ENCODE assay signal across 23 cellular contexts in genomic region chr5:141175933-141176332, GRCh38. TPM values are rescaled to one million over a fixed set of nuclear protein-coding genes. Genes with fewer than 3 reads are reported as not detected.
DNase-seq lines count a peak whose midpoint lies in the region; ATAC-seq, FAIRE-seq and TF ChIP-seq lines count a peak whose summit lies in the region.
"Had no signal": no experiment of that assay in that cellular context is flagged by ENCODE, and none has a peak within 500 bp of the region (broad histone marks: within the 10 kb centered on the region; RNA-seq: fewer than 3 reads in every experiment).

No MANE protein-coding gene starts in this region.

- no peak overlapping the region for H3K4me2 ChIP-seq in A549
- no peak overlapping the region for H3K4me2 ChIP-seq in K562 (ENCODE audit: insufficient read depth, low read length)
- H3K4me2 ChIP-seq: BLaER1 treated with 17β-estradiol and CSF1 and Interleukin-3, amounts not matched to agents 10 nM and 100 nM; GM23338 had no signal

- POLR2A ChIA-PET in A549 (lab: Yijun Ruan, JAX) = no interaction called here
- POLR2A ChIA-PET in K562 (lab: Yijun Ruan, JAX) = no interaction called here

- no peak overlapping the region for H3K9ac ChIP-seq in K562 (ENCODE audit: insufficient read depth in 1 of 2, low read depth in 2 of 2, low read length in 2 of 2)
- H3K9ac ChIP-seq: BLaER1 treated with 17β-estradiol and CSF1 and Interleukin-3, amounts not matched to agents 10 nM and 100 nM had no signal

- no peaks in the 10 kb centered on the region for H3K79me2 ChIP-seq in K562 (ENCODE audit: control insufficient read depth, insufficient read depth, low read length)

- in situ Hi-C loops in K562 (cut with MboI) = no loop called here

- TF ChIP-seq EP300 in A549 (IDR thresholded peaks at IDR 0.05) = no peak
- TF ChIP-seq EP300 in K562 (IDR thresholded peaks at IDR 0.05; ENCODE audit: low read length) = no peak

- H4K20me1 ChIP-seq in K562 (replicated peaks; ENCODE audit: control insufficient read depth, insufficient read depth, low read length) = no peaks in the 10 kb centered on the region
- H4K20me1 ChIP-seq: BLaER1 treated with 17β-estradiol and CSF1 and Interleukin-3, amounts not matched to agents 10 nM and 100 nM had no signal

- ATAC-seq in A549 (no peak), K562 (no peak), left ventricle myocardium superior (no peak)
- ATAC-seq: GM12878, GM23338, HCT116 had no signal

- no peak for TF ChIP-seq POLR2A in A549 (IDR thresholded peaks at IDR 0.05; ENCODE audit: low read length)
- TF ChIP-seq POLR2A in K562 (conservative IDR thresholded peaks at IDR 0.05) = no peak

- intact Hi-C loops in K562 (cut with micrococcal nuclease) (loop anchor here (1.0 kb wide), 1 partner anchor 11 kb away; the partner anchor contains the start of gene PCDHB9), left ventricle myocardium superior (cut with micrococcal nuclease) (no loop called here)

- H3K4me1 ChIP-seq in A549 (no peaks in the 10 kb centered on the region), K562 (replicated peaks in 1 of 2; ENCODE audit: control insufficient read depth in 2 of 2, insufficient read depth in 2 of 2, low read length in 2 of 2) (no peaks in the 10 kb centered on the region), small intestine (ENCODE audit: control insufficient read depth in 2 of 2, insufficient read depth in 1 of 2, low read depth in 1 of 2, low read length in 1 of 2) (no peaks in the 10 kb centered on the region)
- H3K4me1 ChIP-seq: BE2C; BLaER1 treated with 17β-estradiol and CSF1 and Interleukin-3, amounts not matched to agents 10 nM and 100 nM had no signal

- H3K36me3 ChIP-seq in K562 (ENCODE audit: control insufficient read depth, insufficient read depth, low read length) (no peaks in the 10 kb centered on the region), small intestine (ENCODE audit: control insufficient read depth in 2 of 2, insufficient read depth in 2 of 2, low read length in 2 of 2) (no peaks in the 10 kb centered on the region)
- H3K36me3 ChIP-seq: BE2C; BLaER1 treated with 17β-estradiol and CSF1 and Interleukin-3, amounts not matched to agents 10 nM and 100 nM had no signal

- H3K27ac ChIP-seq in A549 (no peak overlapping the region), K562 (ENCODE audit: extremely low read depth, low read depth, low read length) (no peak overlapping the region), small intestine (ENCODE audit: low read depth in 1 of 2, low read length in 1 of 2) (no peak overlapping the region)
- H3K27ac ChIP-seq: BLaER1 treated with 17β-estradiol and CSF1 and Interleukin-3, amounts not matched to agents 10 nM and 100 nM had no signal

- TF ChIP-seq CTCF in A549 (IDR thresholded peaks at IDR 0.05) (no peak), K562 (IDR thresholded peaks at IDR 0.05 in 2 of 3, conservative IDR thresholded peaks at IDR 0.05 in 1 of 3; ENCODE audit: insufficient read depth in 2 of 3, low read depth in 1 of 3, low read length in 3 of 3) (no peak)

- WGBS in A549 (ENCODE audit: missing lambda C conversion rate) = 27% methylated on average over 1 of the region's 1 CpG
- WGBS in K562 (ENCODE audit: insufficient coverage, low coverage, missing lambda C conversion rate) = 0% methylated on average over 1 of the region's 1 CpG
- WGBS in small intestine, 3 donors = 65 to 72% (median 68%) methylated on average over 1 of the region's 1 CpG

- H3K9me3 ChIP-seq in A549 (peaks cover 18% of the 10 kb centered on the region; the same call in 2 of the 3 replicates), K562 (replicated peaks; ENCODE audit: control insufficient read depth, insufficient read depth, low read depth, low read length) (no peaks in the 10 kb centered on the region), small intestine (ENCODE audit: control insufficient read depth, low read depth) (no peaks in the 10 kb centered on the region)
- H3K9me3 ChIP-seq: BE2C had no signal

- no peak overlapping the region for H2AFZ ChIP-seq in K562 (ENCODE audit: low read depth, low read length)
- H2AFZ ChIP-seq: GM23338 had no signal

- H3K27me3 ChIP-seq in K562 (ENCODE audit: control insufficient read depth in 2 of 2, insufficient read depth in 2 of 2, low read length in 2 of 2) (peaks cover 8 to 19% of the 10 kb centered on the region in 2 experiments; a peak in 3 of 5 replicates), small intestine (ENCODE audit: control insufficient read depth in 2 of 2, insufficient read depth in 2 of 2, low read length in 2 of 2) (no peaks in the 10 kb centered on the region)
- H3K27me3 ChIP-seq: BE2C; BLaER1 treated with 17β-estradiol and CSF1 and Interleukin-3, amounts not matched to agents 10 nM and 100 nM had no signal

- peak; percentile 54 for FAIRE-seq in A549 (lab: Jason Lieb, UNC)
- FAIRE-seq in K562 (lab: Jason Lieb, UNC) = no peak
- peak; percentile 98 for FAIRE-seq in frontal cortex (lab: Jason Lieb, UNC)
- FAIRE-seq in small intestine (lab: Jason Lieb, UNC) = peak; percentile 96
- FAIRE-seq: GM12878, GM18507 had no signal

- CTCF ChIA-PET in A549 (lab: Yijun Ruan, JAX) = no interaction called here
- CTCF ChIA-PET in K562 (lab: Yijun Ruan, JAX; ENCODE audit: low intra/inter-chr PET ratio) = no interaction called here

- no TSS peak for BruUV-seq in K562 (replicated peaks; lab: Mats Ljungman, UMichigan)

- DNase-seq in A549 (ENCODE audit: low read depth in 1 of 2, low spot score in 1 of 2) (no peak), K562 (ENCODE audit: extremely low read depth in 1 of 4, low spot score in 3 of 4) (no peak), frontal cortex (ENCODE audit: low spot score in 2 of 2) (no peak), small intestine (no peak), SKM-1 treated with dmso at 0.1 percent for 144 hours (lab: John Stamatoyannopoulos, UW; ENCODE audit: unreplicated experiment) (no peak), left ventricle myocardium superior (no peak), NCI-H2029 treated with DMSO at 0.1 percent for 48 hours (lab: John Stamatoyannopoulos, UW) (no peak)
- DNase-seq: ACHN; AML-193; BE2C; CD4-positive, alpha-beta T cell; CD8-positive, alpha-beta memory T cell; DMS 273 treated with DMSO at 0.1 percent for 48 hours; DMS79; EL; GDM1; H9 had no signal

- H3K9me1 ChIP-seq in K562 (ENCODE audit: control insufficient read depth, insufficient read depth, low read length) = no peaks in the 10 kb centered on the region

- TF ChIP-seq RAD21 in A549 (conservative IDR thresholded peaks at IDR 0.05 in 1 of 2, IDR thresholded peaks at IDR 0.05 in 1 of 2) (no peak), K562 (CRISPR knock-in tag; conservative IDR thresholded peaks at IDR 0.05 in 1 of 2, IDR thresholded peaks at IDR 0.05 in 1 of 2) (no peak)

- no peak overlapping the region for H3K4me3 ChIP-seq in A549
- H3K4me3 ChIP-seq in K562 = no peak overlapping the region
- no peak overlapping the region for H3K4me3 ChIP-seq in small intestine (ENCODE audit: low read depth in 1 of 2, low read length in 2 of 2)
- H3K4me3 ChIP-seq: BLaER1 treated with 17β-estradiol and CSF1 and Interleukin-3, amounts not matched to agents 10 nM and 100 nM; GM12878; GM23338 had no signal

RNA-seq across cellular contexts. Expression of gene PCDHB8, which starts 1.7 kb away (rescaled TPM):
- polyA plus RNA-seq in A549 (2011; rRNA removed) (0.50 and 0.52 TPM in 2 replicates), A549 (2017; fragmentation: RNase III; extraction: RNeasy Plus Mini Kit Qiagen cat#74134 plus additional on column Dnase treatment) (0.37 to 0.50 TPM (median 0.44 TPM) in 3 replicates), K562 (2011; rRNA removed) (not detected in 2 replicates), K562 (2014; fragmentation: Illumina TruSeq; extraction: Trizol) (not detected in 2 replicates), K562 (2014; fragmentation: Nextera tagmentation; extraction: Ambion mirVana) (not detected), K562 (2014; rRNA removed) (not detected in 2 replicates), small intestine (under 1 TPM in 1 of 3 donors, not detected in 2; 0.18 TPM)
- 0.16 and 0.19 TPM in 2 replicates for polyA plus RNA-seq in A549 (2012; cell fraction: cytosol; rRNA removed)
- 0.37 and 0.41 TPM in 2 replicates for polyA plus RNA-seq in A549 (2012; cell fraction: nucleus; rRNA removed)
- 0.54 and 0.78 TPM in 2 replicates for polyA minus RNA-seq in A549 (2011; rRNA and poly(A)+ RNA removed)
- total RNA-seq in K562 (2011; cell fraction: chromatin; rRNA removed; ENCODE audit: low replicate concordance) = not detected in 2 replicates
- not detected in 2 replicates for total RNA-seq in K562 (2011; cell fraction: nucleolus; rRNA removed)
- total RNA-seq in K562 (2011; cell fraction: nucleoplasm; rRNA removed) = not detected in 2 replicates
- total RNA-seq in K562 (2014; rRNA removed) (not detected in 2 replicates), K562 (2014; rRNA removed; fragmentation: Illumina TruSeq; extraction: Trizol) (not detected in 2 replicates), K562 (2015; rRNA removed; fragmentation: Illumina TruSeq; extraction: Trizol) (not detected in 2 replicates), K562 (2021) (not detected in 2 replicates), frontal cortex (7.7 TPM), left ventricle myocardium superior (1.8 TPM)
- polyA plus RNA-seq in K562 (2011; cell fraction: cytosol; rRNA removed) = 0.01 TPM in 1 of 2 replicates, not detected in the other
- polyA plus RNA-seq in K562 (2011; cell fraction: nucleus; rRNA removed) = not detected in 2 replicates
- not detected in 2 replicates for polyA plus RNA-seq in K562 (2012)
- not detected in 2 replicates for polyA minus RNA-seq in K562 (2011; rRNA and poly(A)+ RNA removed)
- polyA minus RNA-seq in K562 (2011; cell fraction: cytosol; rRNA and poly(A)+ RNA removed) = not detected in 2 replicates
- polyA minus RNA-seq in K562 (2011; cell fraction: nucleus; rRNA and poly(A)+ RNA removed) = not detected in 2 replicates
- total RNA-seq: CD4-positive, alpha-beta T cell; CD8-positive, alpha-beta memory T cell; GM12878 had no signal
- polyA plus RNA-seq: CD14-positive monocyte; CD8-positive, alpha-beta memory T cell; GM12878 had no signal

RNA-seq across cellular contexts. Expression of gene PCDHB7, which starts 3.5 kb away (rescaled TPM):
- polyA plus RNA-seq in A549 (2011; rRNA removed) (0.04 and 0.08 TPM in 2 replicates), A549 (2017; fragmentation: RNase III; extraction: RNeasy Plus Mini Kit Qiagen cat#74134 plus additional on column Dnase treatment) (0.03 TPM in 2 of 3 replicates, not detected in the other), K562 (2011; rRNA removed) (not detected in 2 replicates), K562 (2014; fragmentation: Illumina TruSeq; extraction: Trizol) (not detected in 2 replicates), K562 (2014; fragmentation: Nextera tagmentation; extraction: Ambion mirVana) (not detected), K562 (2014; rRNA removed) (not detected in 2 replicates), small intestine (under 1 TPM in 2 of 3 donors, not detected in 1; 0.27 to 0.36 TPM)
- 0.01 and 0.03 TPM in 2 replicates for polyA plus RNA-seq in A549 (2012; cell fraction: cytosol; rRNA removed)
- polyA plus RNA-seq in A549 (2012; cell fraction: nucleus; rRNA removed) = 0.07 and 0.17 TPM in 2 replicates
- 0.05 TPM in 1 of 2 replicates, not detected in the other for polyA minus RNA-seq in A549 (2011; rRNA and poly(A)+ RNA removed)
- total RNA-seq in K562 (2011; cell fraction: chromatin; rRNA removed; ENCODE audit: low replicate concordance) = not detected in 2 replicates
- not detected in 2 replicates for total RNA-seq in K562 (2011; cell fraction: nucleolus; rRNA removed)
- total RNA-seq in K562 (2011; cell fraction: nucleoplasm; rRNA removed) = not detected in 2 replicates
- total RNA-seq in K562 (2014; rRNA removed) (not detected in 2 replicates), K562 (2014; rRNA removed; fragmentation: Illumina TruSeq; extraction: Trizol) (not detected in 2 replicates), K562 (2015; rRNA removed; fragmentation: Illumina TruSeq; extraction: Trizol) (not detected in 2 replicates), K562 (2021) (not detected in 2 replicates), frontal cortex (9.8 TPM), left ventricle myocardium superior (0.77 TPM)
- not detected in 2 replicates for polyA plus RNA-seq in K562 (2011; cell fraction: cytosol; rRNA removed)
- not detected in 2 replicates for polyA plus RNA-seq in K562 (2011; cell fraction: nucleus; rRNA removed)
- not detected in 2 replicates for polyA plus RNA-seq in K562 (2012)
- not detected in 2 replicates for polyA minus RNA-seq in K562 (2011; rRNA and poly(A)+ RNA removed)
- polyA minus RNA-seq in K562 (2011; cell fraction: cytosol; rRNA and poly(A)+ RNA removed) = not detected in 2 replicates
- polyA minus RNA-seq in K562 (2011; cell fraction: nucleus; rRNA and poly(A)+ RNA removed) = not detected in 2 replicates
- total RNA-seq: CD4-positive, alpha-beta T cell; CD8-positive, alpha-beta memory T cell; GM12878 had no signal
- polyA plus RNA-seq: CD14-positive monocyte; CD8-positive, alpha-beta memory T cell; GM12878 had no signal

RNA-seq across cellular contexts. Expression of gene PCDHB16, which starts 6.3 kb away (rescaled TPM):
- polyA plus RNA-seq in A549 (2011; rRNA removed) = 0.13 and 0.24 TPM in 2 replicates
- 0.01 and 0.04 TPM in 2 replicates for polyA plus RNA-seq in A549 (2012; cell fraction: cytosol; rRNA removed)
- polyA plus RNA-seq in A549 (2012; cell fraction: nucleus; rRNA removed) = 0.04 and 0.07 TPM in 2 replicates
- 0.05 to 0.10 TPM (median 0.08 TPM) in 3 replicates for polyA plus RNA-seq in A549 (2017; fragmentation: RNase III; extraction: RNeasy Plus Mini Kit Qiagen cat#74134 plus additional on column Dnase treatment)
- 0.08 and 0.10 TPM in 2 replicates for polyA minus RNA-seq in A549 (2011; rRNA and poly(A)+ RNA removed)
- not detected in 2 replicates for total RNA-seq in K562 (2011; cell fraction: chromatin; rRNA removed; ENCODE audit: low replicate concordance)
- total RNA-seq in K562 (2011; cell fraction: nucleolus; rRNA removed) = not detected in 2 replicates
- total RNA-seq in K562 (2011; cell fraction: nucleoplasm; rRNA removed) = not detected in 2 replicates
- total RNA-seq in K562 (2014; rRNA removed) = not detected in 2 replicates
- not detected in 2 replicates for total RNA-seq in K562 (2014; rRNA removed; fragmentation: Illumina TruSeq; extraction: Trizol)
- not detected in 2 replicates for total RNA-seq in K562 (2015; rRNA removed; fragmentation: Illumina TruSeq; extraction: Trizol)
- total RNA-seq in K562 (2021) = not detected in 2 replicates
- polyA plus RNA-seq in K562 (2011; rRNA removed) = not detected in 2 replicates
- polyA plus RNA-seq in K562 (2011; cell fraction: cytosol; rRNA removed) = not detected in 2 replicates
- polyA plus RNA-seq in K562 (2011; cell fraction: nucleus; rRNA removed) = not detected in 2 replicates
- polyA plus RNA-seq in K562 (2012) = not detected in 2 replicates
- polyA plus RNA-seq in K562 (2014; fragmentation: Illumina TruSeq; extraction: Trizol) = not detected in 2 replicates
- polyA plus RNA-seq in K562 (2014; fragmentation: Nextera tagmentation; extraction: Ambion mirVana) = not detected
- polyA plus RNA-seq in K562 (2014; rRNA removed) = 0.05 TPM in 1 of 2 replicates, not detected in the other
- polyA minus RNA-seq in K562 (2011; rRNA and poly(A)+ RNA removed) = not detected in 2 replicates
- polyA minus RNA-seq in K562 (2011; cell fraction: cytosol; rRNA and poly(A)+ RNA removed) = not detected in 2 replicates
- not detected in 2 replicates for polyA minus RNA-seq in K562 (2011; cell fraction: nucleus; rRNA and poly(A)+ RNA removed)
- 5.3 TPM for total RNA-seq in frontal cortex
- under 1 TPM in 1 of 3 donors, not detected in 2; 0.37 TPM for polyA plus RNA-seq in small intestine
- total RNA-seq in left ventricle myocardium superior = 2.7 TPM
- total RNA-seq: CD4-positive, alpha-beta T cell; CD8-positive, alpha-beta memory T cell; GM12878 had no signal
- polyA plus RNA-seq: CD14-positive monocyte; CD8-positive, alpha-beta memory T cell had no signal

RNA-seq across cellular contexts. Expression of gene PCDHB9, which starts 11.0 kb away (rescaled TPM):
- polyA plus RNA-seq in A549 (2011; rRNA removed) = 0.12 TPM in 1 of 2 replicates, not detected in the other
- 0.01 and 0.04 TPM in 2 replicates for polyA plus RNA-seq in A549 (2012; cell fraction: cytosol; rRNA removed)
- polyA plus RNA-seq in A549 (2012; cell fraction: nucleus; rRNA removed) = 0.04 TPM in 2 replicates
- 0.01 to 0.13 TPM (median 0.11 TPM) in 3 replicates for polyA plus RNA-seq in A549 (2017; fragmentation: RNase III; extraction: RNeasy Plus Mini Kit Qiagen cat#74134 plus additional on column Dnase treatment)
- not detected in 2 replicates for polyA minus RNA-seq in A549 (2011; rRNA and poly(A)+ RNA removed)
- total RNA-seq in K562 (2011; cell fraction: chromatin; rRNA removed; ENCODE audit: low replicate concordance) = not detected in 2 replicates
- total RNA-seq in K562 (2011; cell fraction: nucleolus; rRNA removed) = not detected in 2 replicates
- total RNA-seq in K562 (2011; cell fraction: nucleoplasm; rRNA removed) = not detected in 2 replicates
- total RNA-seq in K562 (2014; rRNA removed) = not detected in 2 replicates
- total RNA-seq in K562 (2014; rRNA removed; fragmentation: Illumina TruSeq; extraction: Trizol) = not detected in 2 replicates
- not detected in 2 replicates for total RNA-seq in K562 (2015; rRNA removed; fragmentation: Illumina TruSeq; extraction: Trizol)
- total RNA-seq in K562 (2021) = not detected in 2 replicates
- not detected in 2 replicates for polyA plus RNA-seq in K562 (2011; rRNA removed)
- polyA plus RNA-seq in K562 (2011; cell fraction: cytosol; rRNA removed) = not detected in 2 replicates
- not detected in 2 replicates for polyA plus RNA-seq in K562 (2011; cell fraction: nucleus; rRNA removed)
- polyA plus RNA-seq in K562 (2012) = not detected in 2 replicates
- polyA plus RNA-seq in K562 (2014; fragmentation: Illumina TruSeq; extraction: Trizol) = not detected in 2 replicates
- not detected for polyA plus RNA-seq in K562 (2014; fragmentation: Nextera tagmentation; extraction: Ambion mirVana)
- not detected in 2 replicates for polyA plus RNA-seq in K562 (2014; rRNA removed)
- polyA minus RNA-seq in K562 (2011; rRNA and poly(A)+ RNA removed) = not detected in 2 replicates
- not detected in 2 replicates for polyA minus RNA-seq in K562 (2011; cell fraction: cytosol; rRNA and poly(A)+ RNA removed)
- polyA minus RNA-seq in K562 (2011; cell fraction: nucleus; rRNA and poly(A)+ RNA removed) = not detected in 2 replicates
- 4.9 TPM for total RNA-seq in frontal cortex
- polyA plus RNA-seq in small intestine = under 1 TPM in 1 of 3 donors, not detected in 2; 0.34 TPM
- 0.59 TPM for total RNA-seq in left ventricle myocardium superior
- total RNA-seq: CD4-positive, alpha-beta T cell; CD8-positive, alpha-beta memory T cell had no signal
- polyA plus RNA-seq: CD14-positive monocyte; CD8-positive, alpha-beta memory T cell had no signal

RNA-seq across cellular contexts. Expression of gene PCDHB10, which starts 16.2 kb away (rescaled TPM):
- polyA plus RNA-seq in A549 (2011; rRNA removed) = 0.03 and 0.06 TPM in 2 replicates
- 0.03 TPM in 1 of 2 replicates, not detected in the other for polyA plus RNA-seq in A549 (2012; cell fraction: cytosol; rRNA removed)
- 0.06 and 0.08 TPM in 2 replicates for polyA plus RNA-seq in A549 (2012; cell fraction: nucleus; rRNA removed)
- polyA plus RNA-seq in A549 (2017; fragmentation: RNase III; extraction: RNeasy Plus Mini Kit Qiagen cat#74134 plus additional on column Dnase treatment) = 0.04 TPM in 1 of 3 replicates, not detected in the others
- polyA minus RNA-seq in A549 (2011; rRNA and poly(A)+ RNA removed) = not detected in 2 replicates
- not detected in 2 replicates for total RNA-seq in K562 (2011; cell fraction: chromatin; rRNA removed; ENCODE audit: low replicate concordance)
- not detected in 2 replicates for total RNA-seq in K562 (2011; cell fraction: nucleolus; rRNA removed)
- total RNA-seq in K562 (2011; cell fraction: nucleoplasm; rRNA removed) = not detected in 2 replicates
- not detected in 2 replicates for total RNA-seq in K562 (2014; rRNA removed)
- not detected in 2 replicates for total RNA-seq in K562 (2014; rRNA removed; fragmentation: Illumina TruSeq; extraction: Trizol)
- total RNA-seq in K562 (2015; rRNA removed; fragmentation: Illumina TruSeq; extraction: Trizol) = not detected in 2 replicates
- total RNA-seq in K562 (2021) = not detected in 2 replicates
- polyA plus RNA-seq in K562 (2011; rRNA removed) = not detected in 2 replicates
- polyA plus RNA-seq in K562 (2011; cell fraction: cytosol; rRNA removed) = not detected in 2 replicates
- polyA plus RNA-seq in K562 (2011; cell fraction: nucleus; rRNA removed) = not detected in 2 replicates
- not detected in 2 replicates for polyA plus RNA-seq in K562 (2012)
- polyA plus RNA-seq in K562 (2014; fragmentation: Illumina TruSeq; extraction: Trizol) = not detected in 2 replicates
- not detected for polyA plus RNA-seq in K562 (2014; fragmentation: Nextera tagmentation; extraction: Ambion mirVana)
- polyA plus RNA-seq in K562 (2014; rRNA removed) = not detected in 2 replicates
- polyA minus RNA-seq in K562 (2011; rRNA and poly(A)+ RNA removed) = not detected in 2 replicates
- polyA minus RNA-seq in K562 (2011; cell fraction: cytosol; rRNA and poly(A)+ RNA removed) = not detected in 2 replicates
- polyA minus RNA-seq in K562 (2011; cell fraction: nucleus; rRNA and poly(A)+ RNA removed) = not detected in 2 replicates
- 13.9 TPM for total RNA-seq in frontal cortex
- 1 to 10 TPM in 1 of 3 donors, not detected in 2; 1.1 TPM for polyA plus RNA-seq in small intestine
- 0.64 TPM for total RNA-seq in left ventricle myocardium superior
- total RNA-seq: CD4-positive, alpha-beta T cell; CD8-positive, alpha-beta memory T cell; GM12878 had no signal
- polyA plus RNA-seq: CD14-positive monocyte; CD8-positive, alpha-beta memory T cell had no signal

Comparison
In these comparisons a context has a peak if more than half of its experiments do, and no peak if none do; other contexts are left out.
1. Of the 35 proteins assayed by ChIP-seq in both K562 and A549: peak only in K562: CEBPB; only in A549: none; in both: none; in neither: 34.